Comparison of ENCODE assay signal across 16 cellular contexts in genomic region chr19:38714354-38714778, GRCh38. TPM values are rescaled to one million over a fixed set of nuclear protein-coding genes. Genes with fewer than 3 reads are reported as not detected.
DNase-seq lines count a peak whose midpoint lies in the region; ATAC-seq and TF ChIP-seq lines count a peak whose summit lies in the region.
"Had no signal": no experiment of that assay in that cellular context is flagged by ENCODE, and none has a peak within 500 bp of the region (broad histone marks: within the 10 kb centered on the region; RNA-seq: fewer than 3 reads in every experiment).

No MANE protein-coding gene starts in this region.

- H3K4me1 ChIP-seq in adrenal gland (replicated peaks in 1 of 2) = peaks cover 46 to 58% of the 10 kb centered on the region in 2 donors
- H3K4me1 ChIP-seq in sigmoid colon = peaks cover 0 to 79% (median 73%) of the 10 kb centered on the region in 4 donors

- intact Hi-C loops in adrenal gland (cut with DNase I) (no loop called here), left ventricle myocardium superior (cut with micrococcal nuclease) (no loop called here), sigmoid colon (cut with DNase I) (loop anchor here (5.0 kb wide), 1 partner anchor 62 kb away; no protein-coding TSS in a partner anchor)

- H3K36me3 ChIP-seq in adrenal gland (replicated peaks in 1 of 2) = peaks cover 0 to 91% of the 10 kb centered on the region in 2 donors
- peaks cover 15 to 78% (median 45%) of the 10 kb centered on the region in 4 donors for H3K36me3 ChIP-seq in sigmoid colon

- H3K27ac ChIP-seq in 22Rv1 = peak overlapping the region; percentile 27; the same call in 1 of the 2 replicates
- peak overlapping the region in 4 of 5 donors; percentile 25 to 93 (median 86) for H3K27ac ChIP-seq in adrenal gland
- H3K27ac ChIP-seq in sigmoid colon = peak overlapping the region; percentile 78 to 97 (median 86)
- H3K27ac ChIP-seq: GM23248, SK-N-MC had no signal

- TF ChIP-seq EP300 in sigmoid colon (IDR thresholded peaks at IDR 0.05) = no peak

- 46 to 60% (median 53%) methylated on average over 2 to 14 of the region's 14 CpGs for WGBS in adrenal gland, 4 donors
- 86 to 91% methylated on average over 14 of the region's 14 CpGs for WGBS in sigmoid colon, 2 donors

- peak in 5 of 7 donors; percentile 55 to 77 (median 74) for DNase-seq in adrenal gland
- DNase-seq in left ventricle myocardium superior = peak; percentile 76
- DNase-seq in sigmoid colon = no peak
- no peak for DNase-seq in GM13977 (ENCODE audit: low spot score)
- no peak for DNase-seq in germinal center (ENCODE audit: low spot score)
- DNase-seq: activated CD4-positive, alpha-beta memory T cell treated with anti-CD3 and anti-CD28 coated beads, Interleukin-2, amount 10 ng/mL, durations not matched to agents 7 days and 5 days; anterior cingulate cortex; GM23248 had no signal

- no peak for TF ChIP-seq CTCF in 22Rv1 (IDR thresholded peaks at IDR 0.05)
- no peak for TF ChIP-seq CTCF in adrenal gland (IDR thresholded peaks at IDR 0.05)
- no peak for TF ChIP-seq CTCF in sigmoid colon (IDR thresholded peaks at IDR 0.05)
- no peak for TF ChIP-seq CTCF in GM13977 (IDR thresholded peaks at IDR 0.05; ENCODE audit: extremely low read depth, insufficient read depth, missing control alignments)

- H3K4me3 ChIP-seq in adrenal gland (no peak overlapping the region), sigmoid colon (no peak overlapping the region)
- H3K4me3 ChIP-seq: GM23248, SK-N-MC had no signal

- TF ChIP-seq POLR2A in adrenal gland (IDR thresholded peaks at IDR 0.05) (no peak), sigmoid colon (IDR thresholded peaks at IDR 0.05) (no peak)

- no peaks in the 10 kb centered on the region for H3K9me3 ChIP-seq in adrenal gland (replicated peaks in 1 of 3)
- H3K9me3 ChIP-seq in sigmoid colon = no peaks in the 10 kb centered on the region

- ATAC-seq in left ventricle myocardium superior (peak; percentile 39), GM19324 (IDR thresholded peaks at IDR 0.05; ENCODE audit: low FRiP score, unreplicated experiment) (no peak), HG02981 (IDR thresholded peaks at IDR 0.05; ENCODE audit: unreplicated experiment) (no peak)

- H3K27me3 ChIP-seq in adrenal gland = no peaks in the 10 kb centered on the region
- no peaks in the 10 kb centered on the region for H3K27me3 ChIP-seq in sigmoid colon

- in situ Hi-C loops in GM13977 (cut with MboI; ENCODE audit: low pct_unique_long_range_greater_than_20kb, low sequenced_read_pairs, unreplicated experiment) = no loop called here

RNA-seq across cellular contexts. Expression of gene CAPN12, which starts 29.9 kb away (rescaled TPM):
- total RNA-seq in adrenal gland (1 to 10 TPM in 5 of 8 donors, under 1 TPM in 2, not detected in 1; 0.39 to 5.0 (median 3.7) TPM), left ventricle myocardium superior (not detected), sigmoid colon (1 to 10 TPM in 1 of 4 donors, under 1 TPM in 2, not detected in 1; 0.33 to 3.0 (median 0.54) TPM)
- polyA plus RNA-seq in adrenal gland (10 to 100 TPM in 2 of 3 donors, under 1 TPM in 1; 0.68 to 23.1 (median 11.2) TPM), sigmoid colon (10 to 100 TPM in 1 of 3 donors, 1 to 10 TPM in 2; 5.3 to 14.3 (median 6.0) TPM)

RNA-seq across cellular contexts. Expression of gene LGALS7, which starts 59.0 kb away (rescaled TPM):
- total RNA-seq in adrenal gland (not detected), left ventricle myocardium superior (not detected), sigmoid colon (not detected)
- polyA plus RNA-seq in adrenal gland (not detected), sigmoid colon (not detected)
- total RNA-seq: activated CD4-positive, alpha-beta memory T cell treated with anti-CD3 and anti-CD28 coated beads, Interleukin-2, amount 10 ng/mL, durations not matched to agents 7 days and 5 days; activated T-helper 1 cell treated with anti-CD3 and anti-CD28 coated beads, Interleukin-12 subunit alpha, Interleukin-12 subunit beta, Interleukin-2, Interleukin-4 antibody, amounts not matched to agents 30 ng/mL and 10 ng/mL and 1 ng/mL, durations not matched to agents 14 hours and 24 hours and 36 hours; GM23248; mesothelial cell of epicardium; posterior vena cava had no signal
- polyA plus RNA-seq: AG04450, GM23248 had no signal

Comparison
In these comparisons a context has a peak if more than half of its experiments do, and no peak if none do; other contexts are left out.
1. H3K27ac ChIP-seq: peak in every context shown above with its lines; median percentile 86 in sigmoid colon; 86 in adrenal gland; 27 in 22Rv1.
2. DNase-seq: peak in adrenal gland (5 of 7) and left ventricle myocardium superior (single experiment); none in sigmoid colon (single experiment), GM13977 (single experiment) and germinal center (single experiment).